In genomic region chr14:23306113-23306411, GRCh38 we compare ENCODE assay signal across 1 cellular context.
TF ChIP-seq lines count a peak whose summit lies in the region.

No MANE protein-coding gene starts in this region.

TF ChIP-seq in neural cell, 6 proteins besides CTCF, POLR2A, EP300 and RAD21:
- TF ChIP-seq REST (IDR thresholded peaks at IDR 0.05; ENCODE audit: borderline replicate concordance): no peak
- no peak for TF ChIP-seq EZH2 (IDR thresholded peaks at IDR 0.05; ENCODE audit: borderline replicate concordance, insufficient read depth, low read length, poor library complexity, severe bottlenecking)
- TF ChIP-seq SMC3 (conservative IDR thresholded peaks at IDR 0.05; ENCODE audit: poor library complexity): no peak
- TF ChIP-seq TAF1 (IDR thresholded peaks at IDR 0.05; ENCODE audit: low read depth): no peak
- no peak for TF ChIP-seq MXI1 (conservative IDR thresholded peaks at IDR 0.05; ENCODE audit: poor library complexity, severe bottlenecking)
- TF ChIP-seq POLR2AphosphoS5 (IDR thresholded peaks at IDR 0.05): no peak
